In genomic region chrX:77785746-77786548, GRCh38 we compare ENCODE assay signal across 8 cellular contexts. TPM values are rescaled to one million over a fixed set of nuclear protein-coding genes. Genes with fewer than 3 reads are reported as not detected.
DNase-seq lines count a peak whose midpoint lies in the region; ATAC-seq, FAIRE-seq and TF ChIP-seq lines count a peak whose summit lies in the region.

A gene with protein sequence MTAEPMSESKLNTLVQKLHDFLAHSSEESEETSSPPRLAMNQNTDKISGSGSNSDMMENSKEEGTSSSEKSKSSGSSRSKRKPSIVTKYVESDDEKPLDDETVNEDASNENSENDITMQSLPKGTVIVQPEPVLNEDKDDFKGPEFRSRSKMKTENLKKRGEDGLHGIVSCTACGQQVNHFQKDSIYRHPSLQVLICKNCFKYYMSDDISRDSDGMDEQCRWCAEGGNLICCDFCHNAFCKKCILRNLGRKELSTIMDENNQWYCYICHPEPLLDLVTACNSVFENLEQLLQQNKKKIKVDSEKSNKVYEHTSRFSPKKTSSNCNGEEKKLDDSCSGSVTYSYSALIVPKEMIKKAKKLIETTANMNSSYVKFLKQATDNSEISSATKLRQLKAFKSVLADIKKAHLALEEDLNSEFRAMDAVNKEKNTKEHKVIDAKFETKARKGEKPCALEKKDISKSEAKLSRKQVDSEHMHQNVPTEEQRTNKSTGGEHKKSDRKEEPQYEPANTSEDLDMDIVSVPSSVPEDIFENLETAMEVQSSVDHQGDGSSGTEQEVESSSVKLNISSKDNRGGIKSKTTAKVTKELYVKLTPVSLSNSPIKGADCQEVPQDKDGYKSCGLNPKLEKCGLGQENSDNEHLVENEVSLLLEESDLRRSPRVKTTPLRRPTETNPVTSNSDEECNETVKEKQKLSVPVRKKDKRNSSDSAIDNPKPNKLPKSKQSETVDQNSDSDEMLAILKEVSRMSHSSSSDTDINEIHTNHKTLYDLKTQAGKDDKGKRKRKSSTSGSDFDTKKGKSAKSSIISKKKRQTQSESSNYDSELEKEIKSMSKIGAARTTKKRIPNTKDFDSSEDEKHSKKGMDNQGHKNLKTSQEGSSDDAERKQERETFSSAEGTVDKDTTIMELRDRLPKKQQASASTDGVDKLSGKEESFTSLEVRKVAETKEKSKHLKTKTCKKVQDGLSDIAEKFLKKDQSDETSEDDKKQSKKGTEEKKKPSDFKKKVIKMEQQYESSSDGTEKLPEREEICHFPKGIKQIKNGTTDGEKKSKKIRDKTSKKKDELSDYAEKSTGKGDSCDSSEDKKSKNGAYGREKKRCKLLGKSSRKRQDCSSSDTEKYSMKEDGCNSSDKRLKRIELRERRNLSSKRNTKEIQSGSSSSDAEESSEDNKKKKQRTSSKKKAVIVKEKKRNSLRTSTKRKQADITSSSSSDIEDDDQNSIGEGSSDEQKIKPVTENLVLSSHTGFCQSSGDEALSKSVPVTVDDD (N-terminal part only) (minus strand): TSS chrX:77786216. CDS start chrX:77786001, 215 bp downstream.

- H3K4me1 Mint-ChIP-seq in T-helper 1 cell treated with Interleukin-12 subunit alpha and Interleukin-12 subunit beta and Interleukin-4 antibody, amounts not matched to agents 30 μg/mL and 1 μg/mL, for 36 hours (ENCODE audit: low read depth): peaks cover 27% of the 10 kb centered on the region

- H3K4me3 Mint-ChIP-seq in T-helper 1 cell treated with Interleukin-12 subunit alpha and Interleukin-12 subunit beta and Interleukin-4 antibody, amounts not matched to agents 30 μg/mL and 1 μg/mL, for 36 hours: peak within 1 kb of the TSS; percentile 100

- no peaks in the 10 kb centered on the region for H3K36me3 ChIP-seq in right atrium auricular region
- H3K36me3 ChIP-seq in psoas muscle (ENCODE audit: insufficient read depth in 1 of 2, low read depth in 1 of 2): no peaks in the 10 kb centered on the region

- H3K4me3 ChIP-seq in GM12864 (ENCODE audit: low read depth, low read length) (peak within 1 kb of the TSS; percentile 82), right atrium auricular region (peak within 1 kb of the TSS; percentile 61 to 63), psoas muscle (peak within 1 kb of the TSS; percentile 80)

- peak; percentile 75 for DNase-seq in GM12864 (ENCODE audit: low read depth)
- DNase-seq in NCI-H1436 treated with DMSO at 0.1 percent for 48 hours (lab: John Stamatoyannopoulos, UW): peak; percentile 54
- DNase-seq in amygdala (lab: John Stamatoyannopoulos, UW): peak in 55 of 56 donors; percentile 1 to 80 (median 48)
- DNase-seq in right atrium auricular region (ENCODE audit: low spot score): peak; percentile 63
- peak; percentile 60 to 80 for DNase-seq in psoas muscle
- peak; percentile 86 for DNase-seq in urothelium cell line (ENCODE audit: low spot score)

- no peaks in the 10 kb centered on the region for H3K9me3 Mint-ChIP-seq in T-helper 1 cell treated with Interleukin-12 subunit alpha and Interleukin-12 subunit beta and Interleukin-4 antibody, amounts not matched to agents 30 μg/mL and 1 μg/mL, for 36 hours

- no peak for TF ChIP-seq CTCF in GM12864 (IDR thresholded peaks at IDR 0.05; ENCODE audit: low read depth, low read length, missing control alignments)
- no peak for TF ChIP-seq CTCF in right atrium auricular region (IDR thresholded peaks at IDR 0.05)
- TF ChIP-seq CTCF in psoas muscle (IDR thresholded peaks at IDR 0.05): no peak

- H3K36me3 Mint-ChIP-seq in T-helper 1 cell treated with Interleukin-12 subunit alpha and Interleukin-12 subunit beta and Interleukin-4 antibody, amounts not matched to agents 30 μg/mL and 1 μg/mL, for 36 hours (ENCODE audit: low read depth): peaks cover 5% of the 10 kb centered on the region

- no peaks in the 10 kb centered on the region for H3K9me3 ChIP-seq in right atrium auricular region
- H3K9me3 ChIP-seq in psoas muscle: no peaks in the 10 kb centered on the region

- H3K27me3 ChIP-seq in right atrium auricular region (no peaks in the 10 kb centered on the region), psoas muscle (ENCODE audit: insufficient read depth in 3 of 3, low read length in 2 of 3) (no peaks in the 10 kb centered on the region)

- H3K4me1 ChIP-seq in right atrium auricular region: no peaks in the 10 kb centered on the region
- H3K4me1 ChIP-seq in psoas muscle: no peaks in the 10 kb centered on the region

- no peaks in the 10 kb centered on the region for H3K27me3 Mint-ChIP-seq in T-helper 1 cell treated with Interleukin-12 subunit alpha and Interleukin-12 subunit beta and Interleukin-4 antibody, amounts not matched to agents 30 μg/mL and 1 μg/mL, for 36 hours (ENCODE audit: low read depth)

- H3K27ac Mint-ChIP-seq in T-helper 1 cell treated with Interleukin-12 subunit alpha and Interleukin-12 subunit beta and Interleukin-4 antibody, amounts not matched to agents 30 μg/mL and 1 μg/mL, for 36 hours: peak within 1 kb of the TSS; percentile 100

- peak; percentile 96 for ATAC-seq in HG02759 (IDR thresholded peaks at IDR 0.05; ENCODE audit: unreplicated experiment)
- peak; percentile 92 to 96 (median 94) for ATAC-seq in psoas muscle

- 0 to 37% (median 0%) methylated on average over 26 to 47 of the region's 48 CpGs for WGBS in psoas muscle, 3 donors

- H3K27ac ChIP-seq in right atrium auricular region (peak within 1 kb of the TSS; percentile 86 to 90), psoas muscle (peak within 1 kb of the TSS; percentile 87)

- intact Hi-C loops in psoas muscle (cut with DNase I): no loop called here

- FAIRE-seq in urothelium cell line (lab: Jason Lieb, UNC): no peak

RNA-seq across cellular contexts. Expression of the gene that starts here (rescaled TPM):
- total RNA-seq in right atrium auricular region (10 to 100 TPM; 40.9 to 48.3 TPM), psoas muscle (10 to 100 TPM; 45.8 to 68.6 (median 64.1) TPM)
- polyA plus RNA-seq in psoas muscle: 10 to 100 TPM in 1 of 3 donors, 1 to 10 TPM in 2; 8.0 to 24.8 (median 8.5) TPM

Comparison
In these comparisons a context has a peak if more than half of its experiments do, and no peak if none do; other contexts are left out.
1. Peak in every context shown above with its lines: DNase-seq, ATAC-seq, H3K4me3 ChIP-seq and H3K27ac ChIP-seq.